Comparison of ENCODE assay signal across 8 cellular contexts in genomic region chr22:17084554-17085276, GRCh38. TPM values are rescaled to one million over a fixed set of nuclear protein-coding genes. Genes with fewer than 3 reads are reported as not detected.
A peak's percentile ranks its signal among the peaks of the same experiment; 100 is the strongest.
DNase-seq lines count a peak whose midpoint lies in the region; ATAC-seq lines count a peak whose summit lies in the region.

IL17RA (plus strand) TSS chr22:17085000; CDS start chr22:17085092, 92 bp downstream.

- H3K36me3 Mint-ChIP-seq in activated CD4-positive, alpha-beta T cell treated with anti-CD3 and anti-CD28 coated beads for 36 hours (ENCODE audit: low read depth): peaks cover 6% of the 10 kb centered on the region

- CTCF ChIA-PET in activated CD4-positive, alpha-beta T cell treated with anti-CD3 and anti-CD28 coated beads for 36 hours (lab: Charles Lee): interaction anchor here (1.2 to 2.4 kb wide), 3 partner anchors 10 to 87 kb away, joined by 3 to 14 read pairs (median 9); no protein-coding TSS in a partner anchor

- peak; percentile 95 for DNase-seq in AG08395 (ENCODE audit: low spot score)
- peak; percentile 59 to 91 for DNase-seq in NCI-H446 (lab: John Stamatoyannopoulos, UW)
- peak; percentile 96 for DNase-seq in activated CD4-positive, alpha-beta T cell treated with anti-CD3 and anti-CD28 coated beads for 36 hours
- peak; percentile 89 for DNase-seq in kidney glomerular epithelial cell (lab: John Stamatoyannopoulos, UW)
- peak; percentile 84 to 94 for DNase-seq in stimulated activated CD4-positive, alpha-beta T cell treated with anti-CD3 and anti-CD28 coated beads, Interleukin-15, amount 100 ng/mL, for 48 hours (ENCODE audit: low read depth in 2 of 2)

- H3K27ac ChIP-seq in cingulate gyrus (ENCODE audit: low read depth, low read length): peak within 1 kb of the TSS; percentile 72

- H3K4me3 Mint-ChIP-seq in activated CD4-positive, alpha-beta T cell treated with anti-CD3 and anti-CD28 coated beads for 36 hours: peak within 1 kb of the TSS; percentile 80

- POLR2A ChIA-PET in activated CD4-positive, alpha-beta T cell treated with anti-CD3 and anti-CD28 coated beads for 36 hours (lab: Charles Lee): no interaction called here

- H3K27me3 Mint-ChIP-seq in activated CD4-positive, alpha-beta T cell treated with anti-CD3 and anti-CD28 coated beads for 36 hours: no peaks in the 10 kb centered on the region

- peak within 1 kb of the TSS; percentile 79 for H3K27ac Mint-ChIP-seq in activated CD4-positive, alpha-beta T cell treated with anti-CD3 and anti-CD28 coated beads for 36 hours

- ATAC-seq in GM18909 (IDR thresholded peaks at IDR 0.05; ENCODE audit: poor library complexity, unreplicated experiment) (peak; percentile 89), HG03159 (IDR thresholded peaks at IDR 0.05; ENCODE audit: unreplicated experiment) (peak; percentile 92)
- peak; percentile 96 for ATAC-seq in activated CD4-positive, alpha-beta T cell treated with anti-CD3 and anti-CD28 coated beads for 36 hours

- intact Hi-C loops in activated CD4-positive, alpha-beta T cell treated with anti-CD3 and anti-CD28 coated beads for 36 hours (cut with DNase I, micrococcal nuclease): loop anchor here (1.0 to 10.0 kb wide), 11 partner anchors 9 to 992 kb away; partner anchors contain the start of genes ATP6V1E1 (in 2 of the 2), BID (in 2 of the 2), HDHD5 (in 2 of the 2) and ADA2 (in 1 of the 2)

- peaks cover 46% of the 10 kb centered on the region for H3K4me1 Mint-ChIP-seq in activated CD4-positive, alpha-beta T cell treated with anti-CD3 and anti-CD28 coated beads for 36 hours

- H3K9me3 Mint-ChIP-seq in activated CD4-positive, alpha-beta T cell treated with anti-CD3 and anti-CD28 coated beads for 36 hours (ENCODE audit: low read depth): no peaks in the 10 kb centered on the region

RNA-seq across cellular contexts. Expression of gene IL17RA, which starts in this region (rescaled TPM):
- 10 to 100 TPM; 13.1 to 13.3 TPM for total RNA-seq in activated CD4-positive, alpha-beta T cell treated with anti-CD3 and anti-CD28 coated beads for 36 hours

Comparison
In these comparisons a context has a peak if more than half of its experiments do, and no peak if none do; other contexts are left out.
1. Peak in every context shown above with its lines: DNase-seq, ATAC-seq and H3K27ac ChIP-seq.